In the genomic region with DNA sequence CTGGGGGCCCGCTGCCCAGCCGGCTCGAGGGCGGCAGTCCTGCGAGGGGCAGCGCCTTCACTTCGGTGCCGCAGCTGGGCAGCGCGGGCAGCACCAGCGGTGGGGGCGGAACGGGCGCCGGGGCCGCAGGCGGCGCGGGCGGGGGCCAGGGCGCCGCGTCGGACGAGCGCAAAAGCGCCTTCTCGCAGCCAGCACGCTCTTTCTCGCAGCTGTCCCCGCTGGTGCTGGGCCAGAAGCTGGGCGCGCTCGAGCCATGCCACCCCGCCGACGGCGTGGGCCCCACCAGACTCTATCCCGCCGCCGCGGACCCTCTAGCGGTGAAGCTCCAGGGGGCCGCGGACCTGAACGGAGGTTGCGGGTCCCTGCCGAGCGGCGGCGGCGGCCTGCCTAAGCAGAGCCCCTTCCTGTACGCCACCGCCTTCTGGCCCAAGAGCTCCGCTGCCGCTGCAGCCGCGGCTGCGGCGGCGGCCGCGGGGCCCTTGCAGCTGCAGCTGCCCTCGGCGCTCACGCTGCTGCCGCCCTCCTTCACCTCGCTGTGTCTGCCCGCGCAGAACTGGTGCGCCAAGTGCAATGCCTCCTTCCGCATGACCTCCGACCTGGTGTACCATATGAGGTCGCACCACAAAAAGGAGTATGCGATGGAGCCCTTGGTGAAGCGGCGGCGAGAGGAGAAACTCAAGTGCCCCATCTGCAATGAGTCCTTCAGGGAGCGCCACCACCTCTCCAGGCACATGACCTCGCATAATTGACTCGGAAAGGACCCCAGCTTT, we compare ENCODE assay signal across 8 cellular contexts. TPM values are rescaled to one million over a fixed set of nuclear protein-coding genes. Genes with fewer than 3 reads are reported as not detected.
DNase-seq lines count a peak whose midpoint lies in the region; ATAC-seq and TF ChIP-seq lines count a peak whose summit lies in the region.

No MANE protein-coding gene starts in this region.

- peaks cover 6% of the 10 kb centered on the region for H3K27me3 ChIP-seq in HL-60 (ENCODE audit: insufficient read depth, poor library complexity, severe bottlenecking)
- peaks cover 28% of the 10 kb centered on the region for H3K27me3 ChIP-seq in mononuclear cell (ENCODE audit: insufficient read depth, low read length)
- H3K27me3 ChIP-seq in upper lobe of left lung = peaks cover 0 to 28% (median 11%) of the 10 kb centered on the region in 4 donors

- WGBS in upper lobe of left lung, 2 donors = 0 to 2% methylated on average over 15 to 21 of the region's 81 CpGs

- TF ChIP-seq CTCF in HL-60 (IDR thresholded peaks at IDR 0.05; ENCODE audit: insufficient read depth, low read length) (no peak), upper lobe of left lung (IDR thresholded peaks at IDR 0.05) (no peak)

- TF ChIP-seq EP300 in upper lobe of left lung (IDR thresholded peaks at IDR 0.05) = no peak

- peak; percentile 35 for ATAC-seq in GM21360 (IDR thresholded peaks at IDR 0.05; ENCODE audit: unreplicated experiment)
- ATAC-seq in upper lobe of left lung (ENCODE audit: low FRiP score in 2 of 2) = peak in 1 of 2 donors; percentile 66

- H3K9me3 ChIP-seq in mononuclear cell (ENCODE audit: low read depth, low read length) (no peaks in the 10 kb centered on the region), upper lobe of left lung (no peaks in the 10 kb centered on the region)

- H3K27ac ChIP-seq in HL-60 (replicated peaks) = peak overlapping the region; percentile 54; the same call in 1 of the 2 replicates
- peak overlapping the region; percentile 61 to 77 (median 72) for H3K27ac ChIP-seq in upper lobe of left lung

- in situ Hi-C loops in Caki2 (cut with HindIII; ENCODE audit: low pct_unique_long_range_greater_than_20kb, low sequenced_read_pairs) = no loop called here

- H3K4me1 ChIP-seq in mononuclear cell (ENCODE audit: insufficient read depth, low read length) (peaks cover 19% of the 10 kb centered on the region), upper lobe of left lung (peaks cover 10 to 35% (median 22%) of the 10 kb centered on the region in 4 donors)

- H3K36me3 ChIP-seq in upper lobe of left lung = no peaks in the 10 kb centered on the region

- H3K4me3 ChIP-seq in HL-60 (replicated peaks; ENCODE audit: insufficient read depth, low read length) (peak overlapping the region; percentile 55), mononuclear cell (ENCODE audit: low read length) (peak overlapping the region; percentile 58), upper lobe of left lung (peak overlapping the region; percentile 29 to 81 (median 66))

- peak in 1 of 4 donors; percentile 29 for TF ChIP-seq POLR2A in upper lobe of left lung (IDR thresholded peaks at IDR 0.05)

- DNase-seq in Caki2 (ENCODE audit: low read depth) (peak; percentile 61), HL-60 (ENCODE audit: low read depth in 1 of 2, low spot score in 1 of 2) (peak; percentile 57 to 64), ecto neural progenitor cell (ENCODE audit: low spot score) (peak; percentile 67), upper lobe of left lung (peak in 1 of 2 donors; percentile 89), COR-L47 (lab: John Stamatoyannopoulos, UW) (no peak)
- DNase-seq in activated CD4-positive, CD25-positive, alpha-beta regulatory T cell (lab: John Stamatoyannopoulos, UW) = peak; percentile 8 to 38 (median 31)

RNA-seq across cellular contexts. Expression of a gene that starts 5.7 kb away (rescaled TPM):
- total RNA-seq in Caki2 (2014; rRNA removed; shearing (Covaris generic); ENCODE audit: low replicate concordance) = 1.2 and 2.3 TPM in 2 replicates
- total RNA-seq in mononuclear cell (4.8 TPM), upper lobe of left lung (1 to 10 TPM in 5 of 6 donors, under 1 TPM in 1; 0.11 to 3.3 (median 1.9) TPM)
